Comparison of ENCODE assay signal across 8 cellular contexts in the genomic region with DNA sequence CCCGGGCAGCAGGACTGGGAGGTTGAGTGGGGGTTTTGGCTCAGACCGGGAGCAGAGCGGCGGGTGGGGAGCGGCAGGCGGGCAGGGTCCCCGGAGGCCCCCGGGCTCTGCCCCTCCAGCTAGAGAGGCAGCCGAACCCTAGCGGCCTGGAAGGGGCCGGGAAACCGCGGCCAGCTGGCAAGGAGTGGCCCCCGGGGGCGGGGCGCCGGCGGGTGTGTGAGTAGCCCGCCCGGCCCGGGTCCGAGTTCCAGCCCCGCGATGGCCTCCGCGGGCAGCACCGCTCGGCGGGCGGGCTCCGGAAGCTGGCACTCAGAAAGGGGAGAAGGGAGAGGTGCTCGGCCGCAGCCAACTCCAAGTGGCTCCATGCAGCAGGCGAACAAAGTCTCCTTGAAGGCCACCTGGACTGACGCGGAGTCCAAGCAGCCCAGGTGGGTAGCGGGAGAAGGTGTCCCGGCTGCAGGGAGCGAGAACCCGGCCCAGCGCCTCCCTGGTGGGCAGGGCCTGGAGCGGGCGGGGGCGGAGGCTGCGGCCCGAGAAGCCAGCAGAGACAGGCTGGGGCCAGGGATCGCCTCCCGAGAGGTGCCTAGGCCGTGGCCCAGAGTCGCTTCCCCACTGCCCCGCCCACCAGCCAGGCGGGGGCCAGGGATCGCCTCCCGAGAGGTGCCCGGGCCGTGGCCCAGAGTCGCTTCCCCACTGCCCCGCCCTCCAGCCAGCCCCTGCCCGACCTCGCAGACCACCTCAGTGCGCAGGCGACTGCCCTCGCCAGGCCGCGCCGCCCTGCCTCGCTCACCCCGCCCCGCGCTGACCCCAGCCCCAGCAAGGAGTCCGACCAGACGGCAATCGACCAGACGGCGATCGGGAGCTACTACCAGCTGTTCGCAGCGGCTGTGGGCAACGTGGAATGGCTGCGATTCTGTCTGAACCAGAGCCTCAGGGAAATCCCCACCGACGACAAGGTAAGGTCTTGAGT. TPM values are rescaled to one million over a fixed set of nuclear protein-coding genes. Genes with fewer than 3 reads are reported as not detected.
A peak's percentile ranks its signal among the peaks of the same experiment; 100 is the strongest.
DNase-seq lines count a peak whose midpoint lies in the region; ATAC-seq and TF ChIP-seq lines count a peak whose summit lies in the region.

A gene with protein sequence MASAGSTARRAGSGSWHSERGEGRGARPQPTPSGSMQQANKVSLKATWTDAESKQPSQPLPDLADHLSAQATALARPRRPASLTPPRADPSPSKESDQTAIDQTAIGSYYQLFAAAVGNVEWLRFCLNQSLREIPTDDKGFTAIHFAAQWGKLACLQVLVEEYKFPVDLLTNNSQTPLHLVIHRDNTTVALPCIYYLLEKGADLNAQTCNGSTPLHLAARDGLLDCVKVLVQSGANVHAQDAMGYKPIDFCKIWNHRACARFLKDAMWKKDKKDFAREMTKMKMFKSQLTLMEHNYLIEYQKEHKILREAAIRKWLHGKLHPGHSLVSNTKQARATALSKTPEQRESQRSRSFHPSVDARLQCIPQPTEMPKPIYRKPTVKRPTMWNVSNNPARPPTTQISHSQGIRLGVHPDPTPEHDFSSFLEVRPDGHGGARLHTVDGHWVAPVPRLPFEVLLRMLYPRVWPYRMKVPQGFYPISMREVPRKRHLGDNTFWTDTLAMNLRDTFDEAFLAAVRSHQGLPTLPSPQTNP (plus strand): TSS at position 243 of the 970 bp plus-strand sequence. CDS start 16 bp downstream, at position 259.

- H3K36me3 ChIP-seq in esophagus squamous epithelium = no peaks in the 10 kb centered on the region

- peak in 1 of 4 donors; percentile 44 for TF ChIP-seq POLR2A in esophagus squamous epithelium (IDR thresholded peaks at IDR 0.05)

- POLR2A ChIA-PET in WTC11 (lab: Charles Lee) = no interaction called here
- POLR2A ChIA-PET in naive thymus-derived CD8-positive, alpha-beta T cell (lab: Charles Lee) = interaction anchor here (0.8 to 2.0 kb wide), 4 partner anchors 14 to 152 kb away, joined by 3 to 9 read pairs (median 5); partner anchors contain the start of genes MPHOSPH10 and NAGK

- H3K4me1 ChIP-seq in esophagus squamous epithelium = peaks cover 11 to 35% (median 16%) of the 10 kb centered on the region in 3 donors

- peaks cover 48% of the 10 kb centered on the region for H3K27me3 Mint-ChIP-seq in WTC11 (ENCODE audit: low read depth)
- peaks cover 0 to 6% (median 1%) of the 10 kb centered on the region in 5 donors for H3K27me3 Mint-ChIP-seq in naive thymus-derived CD8-positive, alpha-beta T cell

- peak; percentile 31 for DNase-seq in AG10803 (ENCODE audit: low read depth)
- peak; percentile 6 for DNase-seq in HCEC 1CT
- peak; percentile 75 for DNase-seq in WTC11 (ENCODE audit: low spot score)
- no peak for DNase-seq in esophagus squamous epithelium (lab: John Stamatoyannopoulos, UW)
- peak in 5 of 10 donors; percentile 16 to 35 (median 23) for DNase-seq in naive thymus-derived CD8-positive, alpha-beta T cell
- no peak for DNase-seq in NK-92 treated with Interleukin-12 subunit alpha and Interleukin-12 subunit beta, amount 100 ng/mL, for 24 hours (lab: John Stamatoyannopoulos, UW)

- no peaks in the 10 kb centered on the region for H3K9me3 ChIP-seq in esophagus squamous epithelium

- no peak within 1 kb of the TSS for H3K27ac Mint-ChIP-seq in WTC11
- H3K27ac Mint-ChIP-seq in naive thymus-derived CD8-positive, alpha-beta T cell = peak within 1 kb of the TSS; percentile 67 to 96 (median 92)

- no peaks in the 10 kb centered on the region for H3K9me3 Mint-ChIP-seq in WTC11
- no peaks in the 10 kb centered on the region for H3K9me3 Mint-ChIP-seq in naive thymus-derived CD8-positive, alpha-beta T cell

- no peaks in the 10 kb centered on the region for H3K36me3 Mint-ChIP-seq in WTC11
- no peaks in the 10 kb centered on the region for H3K36me3 Mint-ChIP-seq in naive thymus-derived CD8-positive, alpha-beta T cell

- CTCF ChIA-PET in WTC11 (lab: Charles Lee) = interaction anchor here (0.6 to 4.2 kb wide), 10 partner anchors 14 to 483 kb away, joined by 3 to 33 read pairs (median 7); partner anchors contain the start of gene ADD2

- 0 to 23% methylated on average over 4 to 8 of the region's 82 CpGs for WGBS in esophagus squamous epithelium, 2 donors

- peak within 1 kb of the TSS; percentile 82 for H3K4me3 Mint-ChIP-seq in WTC11
- H3K4me3 Mint-ChIP-seq in naive thymus-derived CD8-positive, alpha-beta T cell = peak within 1 kb of the TSS; percentile 80 to 93 (median 88)

- no peak for TF ChIP-seq CTCF in AG10803 (conservative IDR thresholded peaks at IDR 0.05; ENCODE audit: low read length)
- TF ChIP-seq CTCF in WTC11 (IDR thresholded peaks at IDR 0.05) = no peak
- TF ChIP-seq CTCF in esophagus squamous epithelium (IDR thresholded peaks at IDR 0.05) = no peak

- H3K4me3 ChIP-seq in AG10803 (ENCODE audit: low read length) (peak within 1 kb of the TSS; percentile 68), esophagus squamous epithelium (peak within 1 kb of the TSS; percentile 34 to 74 (median 56))

- H3K27ac ChIP-seq in esophagus squamous epithelium = peak within 1 kb of the TSS; percentile 59 to 92 (median 89)

- H3K27me3 ChIP-seq in esophagus squamous epithelium = peaks cover 0 to 3% (median 0%) of the 10 kb centered on the region in 4 donors

- peak; percentile 81 for ATAC-seq in WTC11
- peak; percentile 43 to 65 for ATAC-seq in naive thymus-derived CD8-positive, alpha-beta T cell
- ATAC-seq in GM21381 (IDR thresholded peaks at IDR 0.05; ENCODE audit: unreplicated experiment) = no peak
- no peak for ATAC-seq in GM19035 (IDR thresholded peaks at IDR 0.05; ENCODE audit: unreplicated experiment)

- H3K4me1 Mint-ChIP-seq in WTC11 = peaks cover 18% of the 10 kb centered on the region
- H3K4me1 Mint-ChIP-seq in naive thymus-derived CD8-positive, alpha-beta T cell = peaks cover 9 to 23% (median 19%) of the 10 kb centered on the region in 4 donors

- intact Hi-C loops in esophagus squamous epithelium (cut with DNase I) = no loop called here

TF ChIP-seq in WTC11, 78 proteins besides CTCF, POLR2A, EP300 and RAD21:
- 0 out of 2 replicates have a peak, but pooled peaks have one; percentile 10 for TF ChIP-seq ETV6 (CRISPR knock-in tag; IDR thresholded peaks at IDR 0.05)
- TF ChIP-seq ATF3 (CRISPR knock-in tag; conservative IDR thresholded peaks at IDR 0.05) = no peak
- TF ChIP-seq KAT7 (CRISPR knock-in tag; IDR thresholded peaks at IDR 0.05; ENCODE audit: borderline replicate concordance) = peak; percentile 27; the same call in 1 of the 2 replicates
- TF ChIP-seq ZNF232 (CRISPR knock-in tag; IDR thresholded peaks at IDR 0.05) = no peak; the same call in 1 of the 2 replicates
- TF ChIP-seq ZNF219 (CRISPR knock-in tag; IDR thresholded peaks at IDR 0.05; ENCODE audit: borderline replicate concordance) = no peak
- peak; percentile 36; the same call in 1 of the 2 replicates for TF ChIP-seq HMGXB4 (CRISPR knock-in tag; IDR thresholded peaks at IDR 0.05)
- TF ChIP-seq E2F5 (CRISPR knock-in tag; IDR thresholded peaks at IDR 0.05) = 0 out of 2 replicates have a peak, but pooled peaks have one; percentile 8
- no peak for TF ChIP-seq FOXP1 (CRISPR knock-in tag; IDR thresholded peaks at IDR 0.05; ENCODE audit: borderline replicate concordance)
- no peak for TF ChIP-seq IRF2 (CRISPR knock-in tag; IDR thresholded peaks at IDR 0.05; ENCODE audit: borderline replicate concordance, low read depth)

RNA-seq across cellular contexts. Expression of the gene that starts here (rescaled TPM):
- total RNA-seq in WTC11 (2021) (0.39 to 0.81 TPM (median 0.80 TPM) in 3 replicates), esophagus squamous epithelium (under 1 TPM in 2 of 4 donors, not detected in 2; 0.18 to 0.76 TPM)
- total RNA-seq in naive thymus-derived CD8-positive, alpha-beta T cell = 1 to 10 TPM; 1.3 to 1.6 TPM
- not detected for polyA plus RNA-seq in naive thymus-derived CD8-positive, alpha-beta T cell

Comparison
In these comparisons a context has a peak if more than half of its experiments do, and no peak if none do; other contexts are left out.
1. Peak in DNase-seq and ATAC-seq in WTC11; RNA of the gene not detected or under 1 TPM.
2. DNase-seq: peak in AG10803 (single experiment) and HCEC 1CT (single experiment); none in esophagus squamous epithelium (single experiment) and NK-92 treated with Interleukin-12 subunit alpha and Interleukin-12 subunit beta, amount 100 ng/mL, for 24 hours (single experiment).
3. ATAC-seq: peak in naive thymus-derived CD8-positive, alpha-beta T cell (2 of 2); none in GM21381 (single experiment) and GM19035 (single experiment).